4 cellular contexts compared by ENCODE assay signal in the genomic region with DNA sequence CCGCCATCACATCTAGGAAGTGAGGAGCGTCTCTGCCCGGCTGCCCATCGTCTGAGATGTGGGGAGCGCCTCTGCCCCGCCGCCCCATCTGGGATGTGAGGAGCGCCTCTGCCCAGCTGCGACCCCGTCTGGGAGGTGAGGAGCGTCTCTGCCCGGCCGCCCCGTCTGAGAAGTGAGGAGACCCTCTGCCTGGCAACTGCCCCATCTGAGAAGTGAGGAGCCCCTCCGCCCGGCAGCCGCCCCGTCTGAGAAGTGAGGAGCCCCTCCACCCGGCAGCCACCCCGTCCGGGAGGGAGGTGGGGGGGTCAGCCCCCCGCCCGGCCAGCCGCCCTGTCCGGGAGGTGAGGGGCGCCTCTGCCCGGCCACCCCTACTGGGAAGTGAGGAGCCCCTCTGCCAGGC. TPM values are rescaled to one million over a fixed set of nuclear protein-coding genes. Genes with fewer than 3 reads are reported as not detected.
"Had no signal": no experiment of that assay in that cellular context is flagged by ENCODE, and none has a peak within 500 bp of the region (broad histone marks: within the 10 kb centered on the region; RNA-seq: fewer than 3 reads in every experiment).

No MANE protein-coding gene starts in this region.

RNA-seq across cellular contexts. Expression of gene TRIM67, which starts 33.4 kb away (rescaled TPM):
- total RNA-seq: PC-3, PC-9, RPMI7951, SJCRH30 had no signal
